Comparison of ENCODE assay signal across 16 cellular contexts in the genomic region with DNA sequence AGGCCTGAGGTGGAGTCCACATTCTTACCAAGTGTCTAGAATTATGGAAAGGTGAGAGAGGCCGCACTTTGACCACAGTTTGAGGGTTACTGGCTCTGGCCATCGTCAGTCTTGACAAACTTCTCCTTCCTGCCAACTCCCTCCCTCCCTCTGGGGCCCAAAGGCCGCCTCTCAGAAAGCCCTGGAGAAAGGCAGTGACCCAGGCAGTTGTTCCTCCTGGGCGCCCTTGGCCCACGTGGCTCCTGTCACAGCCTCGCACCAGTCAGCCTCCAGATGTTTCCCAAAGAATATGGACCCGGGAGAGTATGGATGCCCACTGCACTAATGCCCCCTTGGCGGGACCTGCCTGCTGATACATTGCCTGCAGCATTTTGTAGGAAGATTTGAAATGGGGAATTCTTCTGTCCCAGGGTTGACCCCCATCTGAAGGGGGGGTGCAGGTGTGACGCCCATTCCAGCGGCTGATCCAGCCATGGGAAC.
DNase-seq lines count a peak whose midpoint lies in the region; ATAC-seq and TF ChIP-seq lines count a peak whose summit lies in the region.
"Had no signal": no experiment of that assay in that cellular context is flagged by ENCODE, and none has a peak within 500 bp of the region (broad histone marks: within the 10 kb centered on the region; RNA-seq: fewer than 3 reads in every experiment).

No MANE protein-coding gene starts in this region.

- no peaks in the 10 kb centered on the region for H3K9me3 Mint-ChIP-seq in activated CD8-positive, alpha-beta memory T cell treated with anti-CD3 and anti-CD28 coated beads, Interleukin-2, amount 10 ng/mL, durations not matched to agents 7 days and 5 days (ENCODE audit: low read depth)
- H3K9me3 Mint-ChIP-seq in activated naive CD8-positive, alpha-beta T cell treated with anti-CD3 and anti-CD28 coated beads for 36 hours: no peaks in the 10 kb centered on the region
- H3K9me3 Mint-ChIP-seq: CD8-positive, alpha-beta memory T cell had no signal

- no peaks in the 10 kb centered on the region for H3K36me3 Mint-ChIP-seq in activated CD8-positive, alpha-beta memory T cell treated with anti-CD3 and anti-CD28 coated beads, Interleukin-2, amount 10 ng/mL, durations not matched to agents 7 days and 5 days
- no peaks in the 10 kb centered on the region for H3K36me3 Mint-ChIP-seq in activated naive CD8-positive, alpha-beta T cell treated with anti-CD3 and anti-CD28 coated beads for 36 hours
- H3K36me3 Mint-ChIP-seq: CD14-positive monocyte; CD8-positive, alpha-beta memory T cell had no signal

- intact Hi-C loops in spleen (cut with DNase I; ENCODE audit: low total_unique reads): no loop called here

- H3K4me3 Mint-ChIP-seq in activated CD8-positive, alpha-beta memory T cell treated with anti-CD3 and anti-CD28 coated beads, Interleukin-2, amount 10 ng/mL, durations not matched to agents 7 days and 5 days: no peak overlapping the region
- H3K4me3 Mint-ChIP-seq in activated naive CD8-positive, alpha-beta T cell treated with anti-CD3 and anti-CD28 coated beads for 36 hours: no peak overlapping the region
- H3K4me3 Mint-ChIP-seq: B cell; CD14-positive monocyte; CD8-positive, alpha-beta memory T cell had no signal

- H3K9me3 ChIP-seq in lung (ENCODE audit: control insufficient read depth in 2 of 2, insufficient read depth in 1 of 2, low read length in 1 of 2) (peaks cover 0 to 12% of the 10 kb centered on the region in 2 donors), spleen (peaks cover 0 to 3% (median 0%) of the 10 kb centered on the region in 8 donors)
- H3K9me3 ChIP-seq: Caco-2 had no signal

- no peaks in the 10 kb centered on the region for H3K4me1 ChIP-seq in lung (ENCODE audit: control insufficient read depth in 2 of 2, insufficient read depth in 2 of 2, low read length in 2 of 2)
- H3K4me1 ChIP-seq in spleen: no peaks in the 10 kb centered on the region
- H3K4me1 ChIP-seq: Caco-2 had no signal

- H3K27me3 Mint-ChIP-seq in activated CD8-positive, alpha-beta memory T cell treated with anti-CD3 and anti-CD28 coated beads, Interleukin-2, amount 10 ng/mL, durations not matched to agents 7 days and 5 days: peaks cover 2% of the 10 kb centered on the region
- no peaks in the 10 kb centered on the region for H3K27me3 Mint-ChIP-seq in activated naive CD8-positive, alpha-beta T cell treated with anti-CD3 and anti-CD28 coated beads for 36 hours

- peaks cover 11% of the 10 kb centered on the region for H3K4me1 Mint-ChIP-seq in activated CD8-positive, alpha-beta memory T cell treated with anti-CD3 and anti-CD28 coated beads, Interleukin-2, amount 10 ng/mL, durations not matched to agents 7 days and 5 days
- H3K4me1 Mint-ChIP-seq in activated naive CD8-positive, alpha-beta T cell treated with anti-CD3 and anti-CD28 coated beads for 36 hours: peaks cover 10% of the 10 kb centered on the region
- H3K4me1 Mint-ChIP-seq: CD14-positive monocyte had no signal

- H3K27ac Mint-ChIP-seq in activated CD8-positive, alpha-beta memory T cell treated with anti-CD3 and anti-CD28 coated beads, Interleukin-2, amount 10 ng/mL, durations not matched to agents 7 days and 5 days: no peak overlapping the region
- no peak overlapping the region for H3K27ac Mint-ChIP-seq in activated naive CD8-positive, alpha-beta T cell treated with anti-CD3 and anti-CD28 coated beads for 36 hours
- H3K27ac Mint-ChIP-seq: B cell, CD14-positive monocyte had no signal

- H3K27me3 ChIP-seq in lung (ENCODE audit: control insufficient read depth, insufficient read depth) (no peaks in the 10 kb centered on the region), spleen (replicated peaks in 1 of 7) (no peaks in the 10 kb centered on the region)

- H3K36me3 ChIP-seq in lung (ENCODE audit: control insufficient read depth in 2 of 2, insufficient read depth in 2 of 2, low read length in 2 of 2): no peaks in the 10 kb centered on the region
- no peaks in the 10 kb centered on the region for H3K36me3 ChIP-seq in spleen

- TF ChIP-seq POLR2A in spleen (IDR thresholded peaks at IDR 0.05): no peak

- no peak for ATAC-seq in activated CD8-positive, alpha-beta memory T cell treated with anti-CD3 and anti-CD28 coated beads, Interleukin-2, amount 10 ng/mL, durations not matched to agents 7 days and 5 days
- ATAC-seq in lung (ENCODE audit: insufficient read depth, low FRiP score): no peak
- ATAC-seq: HCT116, HepG2 had no signal

- H3K27ac ChIP-seq in lung (ENCODE audit: low read depth in 1 of 2, low read length in 1 of 2) (no peak overlapping the region), spleen (no peak overlapping the region)

- DNase-seq in activated CD8-positive, alpha-beta memory T cell treated with anti-CD3 and anti-CD28 coated beads, Interleukin-2, amount 10 ng/mL, durations not matched to agents 7 days and 5 days: peak; percentile 28
- DNase-seq in activated CD8-positive, alpha-beta memory T cell treated with anti-CD3 and anti-CD28 coated beads, Interleukin-2, amount 50 U/mL, for 48 hours: no peak
- DNase-seq in ecto neural progenitor cell (ENCODE audit: low spot score): peak; percentile 32
- DNase-seq in lung (ENCODE audit: low spot score): peak; percentile 22
- DNase-seq in spleen: peak; percentile 23
- no peak for DNase-seq in hepatic stellate cell (ENCODE audit: low spot score)
- no peak for DNase-seq in activated naive CD8-positive, alpha-beta T cell treated with anti-CD3 and anti-CD28 coated beads for 36 hours
- no peak for DNase-seq in NK-92 treated with Interleukin-12 subunit alpha and Interleukin-12 subunit beta, amount 100 ng/mL, for 24 hours (lab: John Stamatoyannopoulos, UW)
- DNase-seq: Caco-2, DND-41, GF-D8 had no signal

- H3K4me3 ChIP-seq in lung (no peak overlapping the region), spleen (no peak overlapping the region)

- TF ChIP-seq CTCF in lung (IDR thresholded peaks at IDR 0.05; ENCODE audit: control extremely low read depth, extremely low read depth) (no peak), spleen (IDR thresholded peaks at IDR 0.05 in 8 of 11, conservative IDR thresholded peaks at IDR 0.05 in 3 of 11) (no peak)

- 79 to 88% methylated on average over 10 of the region's 10 CpGs for WGBS in lung, 2 donors
- WGBS in spleen, 5 donors: 75 to 86% (median 82%) methylated on average over 10 of the region's 10 CpGs

- CTCF ChIA-PET in activated CD8-positive, alpha-beta memory T cell treated with anti-CD3 and anti-CD28 coated beads, Interleukin-2, amount 10 ng/mL, durations not matched to agents 7 days and 5 days (lab: Charles Lee): no interaction called here

Comparison
In these comparisons a context has a peak if more than half of its experiments do, and no peak if none do; other contexts are left out.
1. DNase-seq: peak in activated CD8-positive, alpha-beta memory T cell treated with anti-CD3 and anti-CD28 coated beads, Interleukin-2, amount 10 ng/mL, durations not matched to agents 7 days and 5 days (single experiment), ecto neural progenitor cell (single experiment), lung (single experiment) and spleen (single experiment); none in activated CD8-positive, alpha-beta memory T cell treated with anti-CD3 and anti-CD28 coated beads, Interleukin-2, amount 50 U/mL, for 48 hours (single experiment), hepatic stellate cell (single experiment), activated naive CD8-positive, alpha-beta T cell treated with anti-CD3 and anti-CD28 coated beads for 36 hours (single experiment) and NK-92 treated with Interleukin-12 subunit alpha and Interleukin-12 subunit beta, amount 100 ng/mL, for 24 hours (single experiment).